Comparison of ENCODE assay signal across 28 cellular contexts in genomic region chr3:133254716-133255115, GRCh38.
"Had no signal": no experiment of that assay in that cellular context is flagged by ENCODE, and none has a peak within 500 bp of the region (broad histone marks: within the 10 kb centered on the region; RNA-seq: fewer than 3 reads in every experiment).

No MANE protein-coding gene starts in this region.

- H3K4me3 ChIP-seq: body of pancreas, breast epithelium had no signal

- H3K9me3 ChIP-seq: body of pancreas, breast epithelium had no signal

- DNase-seq: activated B cell treated with CpG ODN at 0.5 μM for 24 hours; activated CD4-positive, alpha-beta memory T cell treated with anti-CD3 and anti-CD28 coated beads for 36 hours; activated CD4-positive, alpha-beta T cell treated with anti-CD3 and anti-CD28 coated beads for 4 hours; activated CD4-positive, alpha-beta T cell treated with anti-CD3 and anti-CD28 coated beads, Interleukin-2, amount 10 ng/mL, durations not matched to agents 24 days and 14 days; activated CD4-positive, alpha-beta T cell treated with anti-CD3 and anti-CD28 coated beads, Interleukin-2, amount 50 U/mL, for 1 hour; activated CD4-positive, alpha-beta T cell treated with anti-CD3 and anti-CD28 coated beads, Interleukin-2, amount 50 U/mL, for 4 hours; activated CD4-positive, CD25-positive, alpha-beta regulatory T cell treated with anti-CD3 and anti-CD28 coated beads, Interleukin-2, amount 50 U/mL, for 72 hours; activated CD8-positive, alpha-beta memory T cell treated with anti-CD3 and anti-CD28 coated beads, Interleukin-2, amount 50 U/mL, for 4 hours; activated CD8-positive, alpha-beta T cell treated with anti-CD3 and anti-CD28 coated beads for 36 hours; activated gamma-delta T cell; activated naive CD4-positive, alpha-beta T cell treated with anti-CD3 and anti-CD28 coated beads, Interleukin-2, amount 10 ng/mL, durations not matched to agents 7 days and 5 days; activated naive CD4-positive, alpha-beta T cell treated with Interleukin-2 at 50 U/mL for 16 hours; activated naive CD8-positive, alpha-beta T cell treated with anti-CD3 and anti-CD28 coated beads, Interleukin-2, amount 10 ng/mL, durations not matched to agents 7 days and 5 days; activated naive CD8-positive, alpha-beta T cell treated with anti-CD3 and anti-CD28 coated beads, Interleukin-2, amount 50 U/mL, for 24 hours; activated T-cell treated with anti-CD3 and anti-CD28 coated beads for 4 hours; activated T-cell treated with anti-CD3 and anti-CD28 coated beads, Interleukin-2, amount 50 U/mL, for 1 hour; activated T-cell treated with anti-CD3 and anti-CD28 coated beads, Interleukin-2, amount 50 U/mL, for 4 hours; aorta; body of pancreas; brain microvascular endothelial cell; central memory CD4-positive, alpha-beta T cell; T-helper 1 cell; T-helper 2 cell; T-helper 9 cell had no signal

- FAIRE-seq: astrocyte, TTC549 had no signal

- H3K4me1 ChIP-seq: body of pancreas, breast epithelium had no signal

- H3K27me3 ChIP-seq: body of pancreas, brain microvascular endothelial cell, breast epithelium had no signal

- H3K36me3 ChIP-seq: brain microvascular endothelial cell, breast epithelium had no signal

- H3K27ac ChIP-seq: body of pancreas, brain microvascular endothelial cell, breast epithelium, VCaP had no signal
